ENCODE assay signal across 19 cellular contexts in the genomic region with DNA sequence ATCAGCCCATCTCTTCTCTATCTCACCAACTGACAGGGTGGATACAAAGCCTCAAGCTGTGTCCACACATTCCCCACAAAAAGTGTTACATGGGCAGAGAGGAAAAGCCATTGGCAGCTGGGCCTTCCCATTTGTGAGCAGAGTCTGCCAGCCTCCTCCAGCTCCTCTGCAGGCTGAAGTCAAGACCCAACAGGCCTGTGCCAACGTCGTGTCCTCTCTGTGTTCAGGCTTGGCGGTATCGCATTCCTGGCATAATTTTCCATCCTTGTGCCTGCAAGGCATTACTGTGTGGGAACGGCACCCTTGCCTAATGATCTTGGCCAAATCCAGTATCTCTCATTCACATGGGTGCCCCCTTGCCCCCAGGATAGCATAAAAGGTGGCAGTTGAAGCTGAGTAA. TPM values are rescaled to one million over a fixed set of nuclear protein-coding genes. Genes with fewer than 3 reads are reported as not detected.
"Had no signal": no experiment of that assay in that cellular context is flagged by ENCODE, and none has a peak within 500 bp of the region (broad histone marks: within the 10 kb centered on the region; RNA-seq: fewer than 3 reads in every experiment).

No MANE protein-coding gene starts in this region.

- H3K4me3 ChIP-seq: mucosa of descending colon, upper lobe of left lung had no signal

- H3K27me3 ChIP-seq: adrenal gland, brain microvascular endothelial cell, upper lobe of left lung had no signal

- DNase-seq: activated CD4-positive, alpha-beta T cell treated with anti-CD3 and anti-CD28 coated beads, Interleukin-2, amount 10 ng/mL, durations not matched to agents 7 days and 5 days; activated CD4-positive, CD25-positive, alpha-beta regulatory T cell; activated CD8-positive, alpha-beta memory T cell treated with anti-CD3 and anti-CD28 coated beads for 24 hours; activated naive CD4-positive, alpha-beta T cell treated with anti-CD3 and anti-CD28 coated beads, Interleukin-2, amount 50 U/mL, for 16 hours; adrenal gland; brain microvascular endothelial cell; dermis blood vessel endothelial cell; hippocampal formation; mucosa of descending colon; naive thymus-derived CD8-positive, alpha-beta T cell; occipital lobe; stimulated activated CD4-positive, alpha-beta T cell treated with anti-CD3 and anti-CD28 coated beads, Interleukin-2, amount 100 ng/mL, for 24 hours; stimulated activated naive CD4-positive, alpha-beta T cell; substantia nigra; upper lobe of left lung had no signal

- H3K9me3 ChIP-seq: adrenal gland, mucosa of descending colon, upper lobe of left lung had no signal

- H3K36me3 ChIP-seq: adrenal gland, brain microvascular endothelial cell, upper lobe of left lung had no signal

- H3K27ac ChIP-seq: adrenal gland, brain microvascular endothelial cell, upper lobe of left lung had no signal

- FAIRE-seq: endometrium, TTC549 had no signal

- H3K4me1 ChIP-seq: adrenal gland, upper lobe of left lung had no signal

- ATAC-seq: mucosa of descending colon; naive thymus-derived CD8-positive, alpha-beta T cell; sciatic nerve had no signal

RNA-seq across cellular contexts. Expression of a gene that starts 41.5 kb away (rescaled TPM):
- total RNA-seq: activated CD4-positive, alpha-beta T cell treated with anti-CD3 and anti-CD28 coated beads, Interleukin-2, amount 10 ng/mL, durations not matched to agents 7 days and 5 days; activated T-helper 2 cell treated with anti-CD3 and anti-CD28 coated beads, Interferon-gamma antibody, Interleukin-2, Interleukin-4, amounts not matched to agents 10 μg/mL and 5 μg/mL and 100 μg/mL, durations not matched to agents 14 hours and 24 hours and 36 hours; naive thymus-derived CD8-positive, alpha-beta T cell had no signal
- polyA plus RNA-seq: naive thymus-derived CD8-positive, alpha-beta T cell had no signal
